ENCODE assay signal across 18 cellular contexts in genomic region chr9:3842839-3843238, GRCh38.
"Had no signal": no experiment of that assay in that cellular context is flagged by ENCODE, and none has a peak within 500 bp of the region (broad histone marks: within the 10 kb centered on the region; RNA-seq: fewer than 3 reads in every experiment).

No MANE protein-coding gene starts in this region.

- H3K36me3 ChIP-seq: cardiac muscle cell, colonic mucosa, sigmoid colon, transverse colon had no signal

- H3K4me1 ChIP-seq: colonic mucosa, gastroesophageal sphincter, sigmoid colon, transverse colon had no signal

- H3K27ac ChIP-seq: cardiac muscle cell, colonic mucosa, gastroesophageal sphincter, sigmoid colon, transverse colon had no signal

- H3K4me3 ChIP-seq: cardiac muscle cell, colonic mucosa, gastroesophageal sphincter, sigmoid colon, transverse colon had no signal

- ATAC-seq: activated CD8-positive, alpha-beta memory T cell treated with anti-CD3 and anti-CD28 coated beads, Interleukin-2, amount 10 ng/mL, durations not matched to agents 7 days and 5 days; gastroesophageal sphincter had no signal

- H3K27me3 ChIP-seq: cardiac muscle cell, colonic mucosa, gastroesophageal sphincter, sigmoid colon, transverse colon had no signal

- H3K9me3 ChIP-seq: colonic mucosa, gastroesophageal sphincter, sigmoid colon, transverse colon had no signal

- FAIRE-seq: endothelial cell of umbilical vein had no signal

- DNase-seq: activated CD4-positive, alpha-beta T cell treated with anti-CD3 and anti-CD28 coated beads, Interleukin-2, amount 50 U/mL, for 4 hours; activated CD4-positive, CD25-positive, alpha-beta regulatory T cell treated with anti-CD3 and anti-CD28 coated beads, Interleukin-2, amount 50 U/mL, for 72 hours; activated CD8-positive, alpha-beta memory T cell treated with anti-CD3 and anti-CD28 coated beads, Interleukin-2, amount 10 ng/mL, durations not matched to agents 7 days and 5 days; activated gamma-delta T cell; activated T-cell treated with anti-CD3 and anti-CD28 coated beads, Interleukin-2, amount 50 U/mL, for 24 hours; anterior cingulate cortex; colonic mucosa; mesendoderm; nephron progenitor cell; sigmoid colon; stimulated activated CD4-positive, alpha-beta T cell treated with anti-CD3 and anti-CD28 coated beads, Interleukin-2, amount 100 ng/mL, for 24 hours; stimulated activated naive CD4-positive, alpha-beta T cell; substantia nigra; T-helper 2 cell; transverse colon had no signal
